Comparison of ENCODE assay signal across 1 cellular context in the genomic region with DNA sequence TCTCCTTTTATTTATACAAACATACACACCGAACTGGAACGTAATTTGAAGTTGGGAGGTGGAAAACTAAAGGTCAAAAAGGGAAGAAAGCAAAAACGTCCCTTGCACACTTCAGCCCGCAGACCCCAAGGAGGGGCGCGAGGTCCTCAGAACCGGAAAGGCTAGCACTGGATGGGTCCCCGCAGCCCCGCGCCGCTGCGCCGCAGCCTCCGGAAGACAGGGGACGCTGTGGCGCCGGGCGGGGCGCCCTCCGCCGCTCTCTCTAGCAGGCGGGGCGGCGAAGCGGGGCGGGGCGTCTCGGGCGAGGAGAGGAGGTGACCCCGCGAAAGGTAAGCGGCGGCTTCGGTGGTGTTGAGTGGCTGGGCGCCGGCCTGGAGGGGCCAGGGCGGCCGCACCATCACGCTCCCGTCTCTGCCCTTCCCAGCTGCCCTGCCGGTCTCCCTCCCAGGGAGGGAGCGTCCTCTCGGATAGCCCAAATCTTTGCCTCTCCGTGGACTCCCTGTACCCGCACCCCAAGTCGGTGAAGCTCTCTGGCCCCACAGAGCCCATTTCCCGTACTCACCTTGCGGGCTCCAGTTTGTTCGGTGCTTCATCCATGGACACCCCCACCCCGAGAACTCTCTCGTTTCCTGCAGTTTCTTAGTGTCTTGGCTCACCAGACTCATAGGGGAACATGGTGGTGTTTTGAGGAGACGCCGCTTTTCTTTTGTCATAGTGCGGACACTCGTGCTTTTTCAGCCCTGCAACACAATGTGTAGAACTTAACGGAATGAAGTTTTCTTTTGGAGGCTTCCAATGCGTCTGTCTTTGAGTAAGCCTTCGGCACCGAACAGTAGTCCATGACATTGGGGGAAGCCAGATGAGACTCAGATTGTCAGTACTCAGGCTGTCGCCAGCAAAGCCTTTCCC.
TF ChIP-seq lines count a peak whose summit lies in the region.

A gene with protein sequence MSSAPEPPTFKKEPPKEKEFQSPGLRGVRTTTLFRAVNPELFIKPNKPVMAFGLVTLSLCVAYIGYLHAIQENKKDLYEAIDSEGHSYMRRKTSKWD (plus strand): TSS at position 285 of the 909 bp plus-strand sequence. CDS start 14,444 bp downstream, outside the sequence.

TF ChIP-seq in K562, 482 proteins besides CTCF, POLR2A, EP300 and RAD21 (continued from another document and continues in another):
- TF ChIP-seq SFPQ (IDR thresholded peaks at IDR 0.05; ENCODE audit: low read depth, low read length) (no peak), RBM39 (optimal IDR thresholded peaks at IDR 0.05; ENCODE audit: low read depth, low read length) (no peak), ZNF316 (IDR thresholded peaks at IDR 0.05) (peak; percentile 20; the same call in 1 of the 2 replicates), MCM5 (IDR thresholded peaks at IDR 0.05; ENCODE audit: low read depth) (no peak), FUS (optimal IDR thresholded peaks at IDR 0.05; ENCODE audit: low read depth, low read length) (peak; percentile 61), HDAC3 (IDR thresholded peaks at IDR 0.05; ENCODE audit: borderline replicate concordance, partially characterized antibody) (no peak), POU5F1 (IDR thresholded peaks at IDR 0.05; ENCODE audit: borderline replicate concordance, low read depth, low read length, partially characterized antibody) (no peak), HOXB6 (CRISPR knock-in tag; IDR thresholded peaks at IDR 0.05; ENCODE audit: borderline replicate concordance) (no peak), ZNF551 (CRISPR knock-in tag; IDR thresholded peaks at IDR 0.05) (no peak), SP1 (CRISPR knock-in tag; IDR thresholded peaks at IDR 0.05) (peak; percentile 90), ZNF175 (CRISPR knock-in tag; IDR thresholded peaks at IDR 0.05; ENCODE audit: low read depth) (no peak), ZBTB2 (IDR thresholded peaks at IDR 0.05) (no peak), PKNOX1 (IDR thresholded peaks at IDR 0.05) (no peak), ZBTB34 (CRISPR knock-in tag; IDR thresholded peaks at IDR 0.05) (no peak), ZNF212 (CRISPR knock-in tag; IDR thresholded peaks at IDR 0.05) (no peak), CHD1 (IDR thresholded peaks at IDR 0.05; ENCODE audit: low read length) (no peak), JUND (IDR thresholded peaks at IDR 0.05; ENCODE audit: borderline replicate concordance, low read depth, low read length) (peak; percentile 46; the same call in 1 of the 2 replicates), JUND (tag; IDR thresholded peaks at IDR 0.05; ENCODE audit: borderline replicate concordance, low read depth, low read length) (no peak), CHCHD3 (CRISPR knock-in tag; IDR thresholded peaks at IDR 0.05) (no peak), TAF7 (tag; IDR thresholded peaks at IDR 0.05) (no peak; the same call in 1 of the 2 replicates), GABPA (tag; conservative IDR thresholded peaks at IDR 0.05; ENCODE audit: low read depth) (peak; percentile 38), ZBTB7A (IDR thresholded peaks at IDR 0.05; ENCODE audit: borderline replicate concordance, control insufficient read depth, low read depth, low read length) (peak; percentile 97), KDM2B (CRISPR knock-in tag; IDR thresholded peaks at IDR 0.05) (no peak), ZNF282 (CRISPR knock-in tag; IDR thresholded peaks at IDR 0.05) (peak; percentile 51; the same call in 1 of the 2 replicates), ZNF224 (CRISPR knock-in tag; IDR thresholded peaks at IDR 0.05) (no peak), HNRNPUL1 (IDR thresholded peaks at IDR 0.05; ENCODE audit: low read length) (no peak), POLR3A (IDR thresholded peaks at IDR 0.05; ENCODE audit: borderline replicate concordance, extremely low read depth, insufficient read depth, insufficient read length) (no peak), CBFA2T3 (IDR thresholded peaks at IDR 0.05) (peak; percentile 21; the same call in 1 of the 2 replicates), ARID2 (IDR thresholded peaks at IDR 0.05) (no peak), ADNP (tag; IDR thresholded peaks at IDR 0.05) (no peak), MAFG (tag; conservative IDR thresholded peaks at IDR 0.05) (no peak), BRF1 (IDR thresholded peaks at IDR 0.05; ENCODE audit: borderline replicate concordance, extremely low read depth, insufficient read length) (no peak), HCFC1 (IDR thresholded peaks at IDR 0.05; ENCODE audit: low read depth, low read length) (peak; percentile 72), STAT5B (CRISPR knock-in tag; IDR thresholded peaks at IDR 0.05) (no peak), MAFF (IDR thresholded peaks at IDR 0.05; ENCODE audit: low read length) (no peak), EHMT2 (IDR thresholded peaks at IDR 0.05) (no peak), CBX1 (IDR thresholded peaks at IDR 0.05; ENCODE audit: low read depth) (peak; percentile 93), ETV6 (IDR thresholded peaks at IDR 0.05; ENCODE audit: borderline replicate concordance in 1 of 2, low read depth in 2 of 2, low read length in 1 of 2) (no peak), ETV6 (CRISPR knock-in tag; IDR thresholded peaks at IDR 0.05; ENCODE audit: borderline replicate concordance) (no peak), SETDB1 (IDR thresholded peaks at IDR 0.05; ENCODE audit: low read length) (no peak), OTX1 (CRISPR knock-in tag; IDR thresholded peaks at IDR 0.05) (no peak), ZNF586 (CRISPR knock-in tag; conservative IDR thresholded peaks at IDR 0.05) (no peak), MAFK (IDR thresholded peaks at IDR 0.05; ENCODE audit: low read length) (no peak), MTA2 (IDR thresholded peaks at IDR 0.05; ENCODE audit: low read depth) (no peak), GMEB1 (CRISPR knock-in tag; IDR thresholded peaks at IDR 0.05) (no peak), TOE1 (IDR thresholded peaks at IDR 0.05; ENCODE audit: borderline replicate concordance) (peak; percentile 38; the same call in 1 of the 2 replicates), TOE1 (CRISPR knock-in tag; IDR thresholded peaks at IDR 0.05; ENCODE audit: borderline replicate concordance, low read depth) (no peak), ZNF436 (CRISPR knock-in tag; IDR thresholded peaks at IDR 0.05) (no peak), ZNF184 (CRISPR knock-in tag; IDR thresholded peaks at IDR 0.05) (no peak)
- TF ChIP-seq, protein P1, sequence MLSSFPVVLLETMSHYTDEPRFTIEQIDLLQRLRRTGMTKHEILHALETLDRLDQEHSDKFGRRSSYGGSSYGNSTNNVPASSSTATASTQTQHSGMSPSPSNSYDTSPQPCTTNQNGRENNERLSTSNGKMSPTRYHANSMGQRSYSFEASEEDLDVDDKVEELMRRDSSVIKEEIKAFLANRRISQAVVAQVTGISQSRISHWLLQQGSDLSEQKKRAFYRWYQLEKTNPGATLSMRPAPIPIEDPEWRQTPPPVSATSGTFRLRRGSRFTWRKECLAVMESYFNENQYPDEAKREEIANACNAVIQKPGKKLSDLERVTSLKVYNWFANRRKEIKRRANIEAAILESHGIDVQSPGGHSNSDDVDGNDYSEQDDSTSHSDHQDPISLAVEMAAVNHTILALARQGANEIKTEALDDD (IDR thresholded peaks at IDR 0.05) = no peak; the same call in 1 of the 2 replicates
- TF ChIP-seq, protein P2, sequence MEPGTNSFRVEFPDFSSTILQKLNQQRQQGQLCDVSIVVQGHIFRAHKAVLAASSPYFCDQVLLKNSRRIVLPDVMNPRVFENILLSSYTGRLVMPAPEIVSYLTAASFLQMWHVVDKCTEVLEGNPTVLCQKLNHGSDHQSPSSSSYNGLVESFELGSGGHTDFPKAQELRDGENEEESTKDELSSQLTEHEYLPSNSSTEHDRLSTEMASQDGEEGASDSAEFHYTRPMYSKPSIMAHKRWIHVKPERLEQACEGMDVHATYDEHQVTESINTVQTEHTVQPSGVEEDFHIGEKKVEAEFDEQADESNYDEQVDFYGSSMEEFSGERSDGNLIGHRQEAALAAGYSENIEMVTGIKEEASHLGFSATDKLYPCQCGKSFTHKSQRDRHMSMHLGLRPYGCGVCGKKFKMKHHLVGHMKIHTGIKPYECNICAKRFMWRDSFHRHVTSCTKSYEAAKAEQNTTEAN (CRISPR knock-in tag; IDR thresholded peaks at IDR 0.05) = no peak
- TF ChIP-seq, protein P3, sequence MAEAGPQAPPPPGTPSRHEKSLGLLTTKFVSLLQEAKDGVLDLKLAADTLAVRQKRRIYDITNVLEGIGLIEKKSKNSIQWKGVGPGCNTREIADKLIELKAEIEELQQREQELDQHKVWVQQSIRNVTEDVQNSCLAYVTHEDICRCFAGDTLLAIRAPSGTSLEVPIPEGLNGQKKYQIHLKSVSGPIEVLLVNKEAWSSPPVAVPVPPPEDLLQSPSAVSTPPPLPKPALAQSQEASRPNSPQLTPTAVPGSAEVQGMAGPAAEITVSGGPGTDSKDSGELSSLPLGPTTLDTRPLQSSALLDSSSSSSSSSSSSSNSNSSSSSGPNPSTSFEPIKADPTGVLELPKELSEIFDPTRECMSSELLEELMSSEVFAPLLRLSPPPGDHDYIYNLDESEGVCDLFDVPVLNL (CRISPR knock-in tag; IDR thresholded peaks at IDR 0.05; ENCODE audit: low read depth) = no peak
- TF ChIP-seq, protein P4, sequence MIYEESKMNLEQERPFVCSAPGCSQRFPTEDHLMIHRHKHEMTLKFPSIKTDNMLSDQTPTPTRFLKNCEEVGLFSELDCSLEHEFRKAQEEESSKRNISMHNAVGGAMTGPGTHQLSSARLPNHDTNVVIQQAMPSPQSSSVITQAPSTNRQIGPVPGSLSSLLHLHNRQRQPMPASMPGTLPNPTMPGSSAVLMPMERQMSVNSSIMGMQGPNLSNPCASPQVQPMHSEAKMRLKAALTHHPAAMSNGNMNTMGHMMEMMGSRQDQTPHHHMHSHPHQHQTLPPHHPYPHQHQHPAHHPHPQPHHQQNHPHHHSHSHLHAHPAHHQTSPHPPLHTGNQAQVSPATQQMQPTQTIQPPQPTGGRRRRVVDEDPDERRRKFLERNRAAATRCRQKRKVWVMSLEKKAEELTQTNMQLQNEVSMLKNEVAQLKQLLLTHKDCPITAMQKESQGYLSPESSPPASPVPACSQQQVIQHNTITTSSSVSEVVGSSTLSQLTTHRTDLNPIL (CRISPR knock-in tag; IDR thresholded peaks at IDR 0.05) = no peak
- TF ChIP-seq, protein P5, sequence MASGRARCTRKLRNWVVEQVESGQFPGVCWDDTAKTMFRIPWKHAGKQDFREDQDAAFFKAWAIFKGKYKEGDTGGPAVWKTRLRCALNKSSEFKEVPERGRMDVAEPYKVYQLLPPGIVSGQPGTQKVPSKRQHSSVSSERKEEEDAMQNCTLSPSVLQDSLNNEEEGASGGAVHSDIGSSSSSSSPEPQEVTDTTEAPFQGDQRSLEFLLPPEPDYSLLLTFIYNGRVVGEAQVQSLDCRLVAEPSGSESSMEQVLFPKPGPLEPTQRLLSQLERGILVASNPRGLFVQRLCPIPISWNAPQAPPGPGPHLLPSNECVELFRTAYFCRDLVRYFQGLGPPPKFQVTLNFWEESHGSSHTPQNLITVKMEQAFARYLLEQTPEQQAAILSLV (tag; IDR thresholded peaks at IDR 0.05) = no peak
